ENCODE assay signal across 15 cellular contexts in genomic region chr4:109973529-109973905, GRCh38.
"Had no signal": no experiment of that assay in that cellular context is flagged by ENCODE, and none has a peak within 500 bp of the region (broad histone marks: within the 10 kb centered on the region; RNA-seq: fewer than 3 reads in every experiment).

No MANE protein-coding gene starts in this region.

- H3K4me3 ChIP-seq: left lung, skin epidermis, thyroid gland had no signal

- H3K9me3 ChIP-seq: left lung, thyroid gland had no signal

- H3K27ac ChIP-seq: left lung, skin epidermis, thyroid gland had no signal

- FAIRE-seq: islet of Langerhans had no signal

- ATAC-seq: effector memory CD8-positive, alpha-beta T cell; left lung had no signal

- H3K4me3 Mint-ChIP-seq: activated CD4-positive, alpha-beta memory T cell treated with anti-CD3 and anti-CD28 coated beads, Interleukin-2, amount 10 ng/mL, durations not matched to agents 7 days and 5 days; activated naive CD8-positive, alpha-beta T cell; brain; central memory CD8-positive, alpha-beta T cell; dendritic cell treated with granulocyte-macrophage colony-stimulating factor and Interleukin-4, amounts not matched to agents 40 ng/mL and 50 ng/mL, for 4 days; effector memory CD8-positive, alpha-beta T cell; memory B cell had no signal

- H3K27me3 ChIP-seq: left lung, thyroid gland had no signal

- H3K27ac Mint-ChIP-seq: activated CD4-positive, alpha-beta memory T cell treated with anti-CD3 and anti-CD28 coated beads, Interleukin-2, amount 10 ng/mL, durations not matched to agents 7 days and 5 days; activated naive CD8-positive, alpha-beta T cell; brain; dendritic cell treated with granulocyte-macrophage colony-stimulating factor and Interleukin-4, amounts not matched to agents 40 ng/mL and 50 ng/mL, for 4 days; effector memory CD8-positive, alpha-beta T cell; memory B cell had no signal

- H3K36me3 Mint-ChIP-seq: activated naive CD8-positive, alpha-beta T cell; brain; memory B cell had no signal

- H3K4me1 ChIP-seq: thyroid gland had no signal

- H3K27me3 Mint-ChIP-seq: activated naive CD8-positive, alpha-beta T cell; brain had no signal

- DNase-seq: activated CD4-positive, alpha-beta memory T cell treated with anti-CD3 and anti-CD28 coated beads, Interleukin-2, amount 10 ng/mL, durations not matched to agents 7 days and 5 days; activated gamma-delta T cell; activated T-cell treated with anti-CD3 and anti-CD28 coated beads, Interleukin-2, amount 50 U/mL, for 48 hours; amygdala; effector memory CD8-positive, alpha-beta T cell; left lung; SW 1271; thyroid gland had no signal

- H3K36me3 ChIP-seq: left lung, thyroid gland had no signal

- H3K9me3 Mint-ChIP-seq: activated CD4-positive, alpha-beta memory T cell treated with anti-CD3 and anti-CD28 coated beads, Interleukin-2, amount 10 ng/mL, durations not matched to agents 7 days and 5 days; brain; central memory CD8-positive, alpha-beta T cell; dendritic cell treated with granulocyte-macrophage colony-stimulating factor and Interleukin-4, amounts not matched to agents 40 ng/mL and 50 ng/mL, for 4 days; effector memory CD8-positive, alpha-beta T cell; memory B cell had no signal
